ENCODE assay signal across 28 cellular contexts in genomic region chr7:78043159-78043558, GRCh38.
DNase-seq lines count a peak whose midpoint lies in the region; ATAC-seq, FAIRE-seq and TF ChIP-seq lines count a peak whose summit lies in the region.
"Had no signal": no experiment of that assay in that cellular context is flagged by ENCODE, and none has a peak within 500 bp of the region (broad histone marks: within the 10 kb centered on the region; RNA-seq: fewer than 3 reads in every experiment).

No MANE protein-coding gene starts in this region.

- H3K4me3 ChIP-seq in HepG2 (replicated peaks in 1 of 3; ENCODE audit: insufficient read depth in 1 of 3, low read depth in 2 of 3, low read length in 3 of 3) = no peak overlapping the region; a peak in 1 of 6 replicates
- no peak overlapping the region for H3K4me3 ChIP-seq in right lobe of liver
- H3K4me3 ChIP-seq in BE2C (ENCODE audit: low read depth, low read length) = no peak overlapping the region
- H3K4me3 ChIP-seq: A549, GM12878 had no signal

- no peak overlapping the region for H3K9ac ChIP-seq in HepG2 (ENCODE audit: insufficient read depth, low read depth, low read length)

- no peaks in the 10 kb centered on the region for H3K79me2 ChIP-seq in HepG2 (ENCODE audit: insufficient read depth, low read length)

- H3K27ac ChIP-seq in HepG2 (ENCODE audit: extremely low read length, insufficient read depth, low read length) (no peak overlapping the region), right lobe of liver (no peak overlapping the region)
- H3K27ac ChIP-seq: 22Rv1, A549 had no signal

- no peak for TF ChIP-seq RAD21 in HepG2 (CRISPR knock-in tag; IDR thresholded peaks at IDR 0.05)

- H3K9me3 ChIP-seq in HepG2 (ENCODE audit: low read length) (no peaks in the 10 kb centered on the region), right lobe of liver (no peaks in the 10 kb centered on the region), BE2C (no peaks in the 10 kb centered on the region)
- H3K9me3 ChIP-seq: A549 had no signal

- H3K27ac Mint-ChIP-seq in progenitor cell of endocrine pancreas = peak overlapping the region; percentile 82
- H3K27ac Mint-ChIP-seq: B cell; CD14-positive monocyte; CD4-positive, alpha-beta memory T cell; CD4-positive, CD25-positive, alpha-beta regulatory T cell; CD8-positive, alpha-beta memory T cell had no signal

- H2AFZ ChIP-seq in HepG2 (ENCODE audit: low read length) = no peak overlapping the region

- H3K27me3 Mint-ChIP-seq in progenitor cell of endocrine pancreas = no peaks in the 10 kb centered on the region

- no peaks in the 10 kb centered on the region for H4K20me1 ChIP-seq in HepG2 (ENCODE audit: insufficient read depth, low read length)

- no peak for FAIRE-seq in HepG2 (lab: Jason Lieb, UNC)
- FAIRE-seq: A549, GM12878, GM12892, GM18507 had no signal

- WGBS in HepG2 (ENCODE audit: low lambda C conversion rate) = 0% methylated on average over 2 of the region's 2 CpGs
- whole genome bisulfite sequencing in right lobe of liver (ENCODE audit: insufficient coverage, low coverage, low lambda C conversion rate, missing lambda C conversion rate) = 81% methylated on average over 2 of the region's 2 CpGs

- no peak overlapping the region for H3K4me3 Mint-ChIP-seq in progenitor cell of endocrine pancreas (ENCODE audit: low read depth)
- H3K4me3 Mint-ChIP-seq: B cell; CD14-positive monocyte; CD4-positive, alpha-beta memory T cell; CD4-positive, CD25-positive, alpha-beta regulatory T cell; CD8-positive, alpha-beta memory T cell had no signal

- POLR2A ChIA-PET in HepG2 (lab: Yijun Ruan, JAX) = no interaction called here

- BruUV-seq in HepG2 (replicated peaks; lab: Mats Ljungman, UMichigan) = no TSS peak

- no peaks in the 10 kb centered on the region for H3K9me3 Mint-ChIP-seq in progenitor cell of endocrine pancreas (ENCODE audit: low read depth)
- H3K9me3 Mint-ChIP-seq: CD4-positive, alpha-beta memory T cell; CD8-positive, alpha-beta memory T cell had no signal

- H3K4me1 Mint-ChIP-seq in progenitor cell of endocrine pancreas (ENCODE audit: low read depth) = peaks cover 31% of the 10 kb centered on the region

- TF ChIP-seq EP300 in HepG2 (IDR thresholded peaks at IDR 0.05; ENCODE audit: low read depth in 2 of 2, low read length in 2 of 2) (no peak), HepG2 (CRISPR knock-in tag; IDR thresholded peaks at IDR 0.05; ENCODE audit: borderline replicate concordance) (no peak)

- ATAC-seq in HepG2 (peak; percentile 39; the same call in 1 of the 3 replicates), right lobe of liver (no peak)
- ATAC-seq: A549, GM12878 had no signal

- intact Hi-C loops in HepG2 (cut with micrococcal nuclease; ENCODE audit: unreplicated experiment) (no loop called here), right lobe of liver (cut with DNase I) (no loop called here)

- peaks cover 0 to 7% of the 10 kb centered on the region in 2 experiments; a peak in 1 of 5 replicates for H3K27me3 ChIP-seq in HepG2 (ENCODE audit: control insufficient read depth in 1 of 2, insufficient read depth in 2 of 2, low read length in 2 of 2)
- H3K27me3 ChIP-seq in right lobe of liver = no peaks in the 10 kb centered on the region
- H3K27me3 ChIP-seq in BE2C = no peaks in the 10 kb centered on the region

- no peaks in the 10 kb centered on the region for H3K36me3 ChIP-seq in HepG2 (replicated peaks in 1 of 2; ENCODE audit: control insufficient read depth in 1 of 2, insufficient read depth in 2 of 2, low read length in 2 of 2)
- no peaks in the 10 kb centered on the region for H3K36me3 ChIP-seq in right lobe of liver
- H3K36me3 ChIP-seq in BE2C = no peaks in the 10 kb centered on the region

- no peak for DNase-seq in HepG2 (ENCODE audit: low spot score)
- no peak for DNase-seq in right lobe of liver
- DNase-seq in HT-29 (ENCODE audit: low spot score) = peak; percentile 14
- DNase-seq in NCI-H526 treated with DMSO at 0.1 percent for 48 hours (lab: John Stamatoyannopoulos, UW) = peak; percentile 58
- no peak for DNase-seq in progenitor cell of endocrine pancreas (ENCODE audit: low spot score, unreplicated experiment)
- no peak for DNase-seq in NCI-H1092 treated with DMSO at 0.1 percent for 48 hours (lab: John Stamatoyannopoulos, UW)
- no peak for DNase-seq in SW 1271 (lab: John Stamatoyannopoulos, UW)
- no peak for DNase-seq in BE2C
- DNase-seq: AML-193; C1 segment of cervical spinal cord; CD4-positive, alpha-beta memory T cell; CD4-positive, CD25-positive, alpha-beta regulatory T cell; CD8-positive, alpha-beta memory T cell; COR-L47; DMS 273 treated with DMSO at 0.1 percent for 48 hours; DMS153; DMS53; DMS79; DND-41; EL; GDM1 had no signal

- H3K36me3 Mint-ChIP-seq in progenitor cell of endocrine pancreas (ENCODE audit: insufficient read depth) = peaks cover 1% of the 10 kb centered on the region
- H3K36me3 Mint-ChIP-seq: CD14-positive monocyte; CD4-positive, alpha-beta memory T cell; CD4-positive, CD25-positive, alpha-beta regulatory T cell; CD8-positive, alpha-beta memory T cell had no signal

- TF ChIP-seq CTCF in HepG2 (CRISPR knock-in tag; IDR thresholded peaks at IDR 0.05) = no peak
- no peak for TF ChIP-seq CTCF in right lobe of liver (IDR thresholded peaks at IDR 0.05)
- no peak for TF ChIP-seq CTCF in progenitor cell of endocrine pancreas (IDR thresholded peaks at IDR 0.05; ENCODE audit: unreplicated experiment)
- TF ChIP-seq CTCF in BE2C (IDR thresholded peaks at IDR 0.05; ENCODE audit: low read depth, low read length) = no peak

- in situ Hi-C loops in HepG2 (cut with HindIII; ENCODE audit: extremely low pct_ligation_motif_present, low pct_unique_long_range_greater_than_20kb) = no loop called here

- H3K4me2 ChIP-seq in HepG2 (ENCODE audit: low read depth, low read length) = peak overlapping the region; percentile 26; the same call in 1 of the 2 replicates
- H3K4me2 ChIP-seq: A549 had no signal

- H3K4me1 ChIP-seq in HepG2 (ENCODE audit: insufficient read depth, low read length) (peaks cover 16% of the 10 kb centered on the region), right lobe of liver (no peaks in the 10 kb centered on the region), BE2C (no peaks in the 10 kb centered on the region)
- H3K4me1 ChIP-seq: A549 had no signal

- TF ChIP-seq POLR2A in HepG2 (IDR thresholded peaks at IDR 0.05; ENCODE audit: insufficient read depth in 1 of 2, low read depth in 2 of 2, low read length in 2 of 2) (no peak), right lobe of liver (IDR thresholded peaks at IDR 0.05) (no peak)

- CTCF ChIA-PET in HepG2 (lab: Yijun Ruan, JAX; ENCODE audit: low intra/inter-chr PET ratio, low total read pairs) = no interaction called here

TF ChIP-seq in HepG2, 621 proteins besides CTCF, POLR2A, EP300 and RAD21 (continues in another document):
- peak; percentile 34; the same call in 1 of the 2 replicates for TF ChIP-seq PAXIP1 (CRISPR knock-in tag; conservative IDR thresholded peaks at IDR 0.05)
- TF ChIP-seq SOX13 (IDR thresholded peaks at IDR 0.05) = no peak
- TF ChIP-seq SOX13 (CRISPR knock-in tag; conservative IDR thresholded peaks at IDR 0.05 in 1 of 2, IDR thresholded peaks at IDR 0.05 in 1 of 2) = peak in 1 of 2 experiments; percentile 49; a peak in 1 of 4 replicates
- peak; percentile 36 for TF ChIP-seq ZEB1 (IDR thresholded peaks at IDR 0.05; ENCODE audit: insufficient replicate concordance, low read depth)
- peak; percentile 47; the same call in 1 of the 2 replicates for TF ChIP-seq NR2F6 (IDR thresholded peaks at IDR 0.05)
- 0 out of 2 replicates have a peak, but pooled peaks have one; percentile 22 for TF ChIP-seq NR2F6 (CRISPR knock-in tag; IDR thresholded peaks at IDR 0.05)
- TF ChIP-seq, protein P1, sequence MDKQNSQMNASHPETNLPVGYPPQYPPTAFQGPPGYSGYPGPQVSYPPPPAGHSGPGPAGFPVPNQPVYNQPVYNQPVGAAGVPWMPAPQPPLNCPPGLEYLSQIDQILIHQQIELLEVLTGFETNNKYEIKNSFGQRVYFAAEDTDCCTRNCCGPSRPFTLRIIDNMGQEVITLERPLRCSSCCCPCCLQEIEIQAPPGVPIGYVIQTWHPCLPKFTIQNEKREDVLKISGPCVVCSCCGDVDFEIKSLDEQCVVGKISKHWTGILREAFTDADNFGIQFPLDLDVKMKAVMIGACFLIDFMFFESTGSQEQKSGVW (CRISPR knock-in tag; IDR thresholded peaks at IDR 0.05; ENCODE audit: borderline replicate concordance) = no peak
- no peak for TF ChIP-seq SOX6 (IDR thresholded peaks at IDR 0.05)
- TF ChIP-seq SOX6 (CRISPR knock-in tag; IDR thresholded peaks at IDR 0.05) = peak; percentile 32; the same call in 1 of the 2 replicates
- peak; percentile 36; the same call in 1 of the 2 replicates for TF ChIP-seq NR2F2 (IDR thresholded peaks at IDR 0.05; ENCODE audit: borderline replicate concordance, low read depth)
- peak; percentile 40; the same call in 1 of the 2 replicates for TF ChIP-seq SP5 (CRISPR knock-in tag; IDR thresholded peaks at IDR 0.05; ENCODE audit: borderline replicate concordance, low read depth)

Comparison
In these comparisons a context has a peak if more than half of its experiments do, and no peak if none do; other contexts are left out.
1. DNase-seq: peak in HT-29 (single experiment) and NCI-H526 treated with DMSO at 0.1 percent for 48 hours (single experiment); none in HepG2 (single experiment), right lobe of liver (0 of 3), progenitor cell of endocrine pancreas (single experiment), NCI-H1092 treated with DMSO at 0.1 percent for 48 hours (single experiment), SW 1271 (0 of 2) and BE2C (single experiment).